In the genomic region with DNA sequence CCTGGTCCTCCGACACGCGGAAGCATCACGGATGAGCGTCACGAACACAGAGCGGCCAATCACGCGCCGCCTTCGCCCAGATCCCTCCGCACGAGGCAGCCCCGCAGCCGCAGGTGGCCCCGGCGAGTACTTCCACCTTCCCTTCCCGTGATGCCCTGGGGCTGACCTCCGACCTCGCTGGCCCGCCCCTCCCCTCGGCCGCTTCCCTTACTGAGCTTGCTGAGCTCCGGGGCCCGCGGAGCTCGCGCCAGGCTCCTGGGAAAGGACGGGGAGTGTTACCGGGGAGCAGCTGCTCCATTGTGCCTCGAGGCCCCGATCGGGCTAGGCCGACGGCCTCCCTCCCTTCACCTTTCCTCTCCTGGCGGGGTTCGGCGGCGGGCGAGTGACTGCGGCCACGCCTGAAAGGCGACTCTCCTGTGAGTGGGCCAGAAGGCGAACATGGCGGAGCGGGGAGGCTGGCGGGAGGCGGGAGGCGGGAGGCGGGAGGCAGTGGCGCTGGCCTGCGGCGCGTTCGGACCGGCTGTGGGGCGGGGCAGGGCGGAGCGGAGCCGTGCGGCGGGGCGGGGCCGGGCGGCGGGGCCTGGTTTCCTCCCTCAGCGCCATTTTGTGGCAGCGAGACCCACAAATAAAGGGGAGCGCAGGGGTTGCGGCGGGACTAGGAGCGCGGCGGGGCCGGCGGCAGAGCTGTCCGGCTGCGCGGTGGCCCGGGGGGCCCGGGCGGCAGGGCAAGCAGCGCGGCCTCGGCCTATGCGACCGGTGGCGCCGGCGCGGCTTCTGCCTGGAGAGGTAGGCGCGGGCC, we compare ENCODE assay signal across 8 cellular contexts. TPM values are rescaled to one million over a fixed set of nuclear protein-coding genes. Genes with fewer than 3 reads are reported as not detected.
DNase-seq lines count a peak whose midpoint lies in the region; ATAC-seq, FAIRE-seq and TF ChIP-seq lines count a peak whose summit lies in the region.

A gene (plus strand): TSS at position 589 of the 799 bp plus-strand sequence. CDS start 8,760 bp downstream, outside the sequence.

- peak; percentile 98 for FAIRE-seq in GM12892 (lab: Jason Lieb, UNC)

- H3K4me1 ChIP-seq in adipocyte (ENCODE audit: control insufficient read depth, insufficient read depth, low read length) (peaks cover 29% of the 10 kb centered on the region), heart left ventricle (peaks cover 3 to 52% (median 42%) of the 10 kb centered on the region in 12 donors), transverse colon (peaks cover 15 to 48% (median 27%) of the 10 kb centered on the region in 4 donors)

- H3K27me3 ChIP-seq in adipocyte (replicated peaks; ENCODE audit: control insufficient read depth, insufficient read depth, low read length), result no peaks in the 10 kb centered on the region
- H3K27me3 ChIP-seq in heart left ventricle, result no peaks in the 10 kb centered on the region
- H3K27me3 ChIP-seq in transverse colon, result no peaks in the 10 kb centered on the region

- H3K27ac ChIP-seq in heart left ventricle (peak within 1 kb of the TSS; percentile 95 to 100 (median 99)), transverse colon (peak within 1 kb of the TSS; percentile 96 to 100 (median 99))

- TF ChIP-seq CTCF in heart left ventricle (IDR thresholded peaks at IDR 0.05) (no peak), transverse colon (IDR thresholded peaks at IDR 0.05) (no peak)

- H3K9me3 ChIP-seq in adipocyte (ENCODE audit: control insufficient read depth, low read length), result no peaks in the 10 kb centered on the region
- H3K9me3 ChIP-seq in heart left ventricle, result no peaks in the 10 kb centered on the region
- H3K9me3 ChIP-seq in transverse colon, result no peaks in the 10 kb centered on the region

- no peak for TF ChIP-seq EP300 in transverse colon (IDR thresholded peaks at IDR 0.05; ENCODE audit: low read depth)

- peak; percentile 94 for TF ChIP-seq POLR2A in GM12892 (IDR thresholded peaks at IDR 0.05; ENCODE audit: low read depth, low read length)
- peak in 1 of 2 donors; percentile 72 for TF ChIP-seq POLR2A in heart left ventricle (IDR thresholded peaks at IDR 0.05)
- TF ChIP-seq POLR2A in transverse colon (IDR thresholded peaks at IDR 0.05), result peak; percentile 93

- in situ Hi-C loops in transverse colon (cut with MboI; ENCODE audit: low pct_ligation_motif_present in 1 of 4, low pct_unique_long_range_greater_than_20kb in 1 of 4, low sequenced_read_pairs in 3 of 4), result no loop called here

- ATAC-seq in HG02840 (IDR thresholded peaks at IDR 0.05; ENCODE audit: low FRiP score, unreplicated experiment) (peak; percentile 76), heart left ventricle (peak; percentile 96 to 98 (median 97))

- DNase-seq in GM12892 (ENCODE audit: insufficient read length), result peak; percentile 82
- peak; percentile 93 for DNase-seq in NCI-H1436 (lab: John Stamatoyannopoulos, UW)
- DNase-seq in T follicular helper cell (ENCODE audit: low read depth), result peak; percentile 96
- peak; percentile 97 for DNase-seq in adipocyte (ENCODE audit: low read depth)
- peak; percentile 95 to 97 (median 97) for DNase-seq in heart left ventricle
- peak; percentile 87 for DNase-seq in pons (ENCODE audit: low spot score)
- peak; percentile 98 for DNase-seq in transverse colon

- H3K9ac ChIP-seq in adipocyte (ENCODE audit: low read length), result peak within 1 kb of the TSS; percentile 99

- peak within 1 kb of the TSS; percentile 98 for H3K4me3 ChIP-seq in adipocyte (ENCODE audit: low read length)
- peak within 1 kb of the TSS; percentile 64 to 98 (median 92) for H3K4me3 ChIP-seq in heart left ventricle
- H3K4me3 ChIP-seq in transverse colon, result peak within 1 kb of the TSS; percentile 80 to 98 (median 91)

- H3K36me3 ChIP-seq in adipocyte (ENCODE audit: control insufficient read depth, insufficient read depth, low read length, severe bottlenecking) (peaks cover 4% of the 10 kb centered on the region), heart left ventricle (peaks cover 0 to 14% (median 0%) of the 10 kb centered on the region in 9 donors), transverse colon (no peaks in the 10 kb centered on the region)

- intact Hi-C loops in heart left ventricle (cut with DNase I), result loop anchor here in 9 of 10 donors (1.0 to 5.0 kb wide), 12 partner anchors 33 to 65 kb away; a partner anchor contains a TSS
- intact Hi-C loops in transverse colon (cut with DNase I; ENCODE audit: low total_unique reads), result loop anchor here (5.0 kb wide), 1 partner anchor 35 kb away; a partner anchor contains a TSS

- WGBS in heart left ventricle, 4 donors, result 0 to 1% (median 0%) methylated on average over 15 to 93 of the region's 93 CpGs
- WGBS in transverse colon (ENCODE audit: low coverage in 1 of 2), 2 donors, result 0% methylated on average over 74 of the region's 93 CpGs; no CpG with 5 or more reads in 1 of the 2 donors

RNA-seq across cellular contexts. Expression of the gene that starts here (rescaled TPM):
- 54.2 TPM for polyA plus RNA-seq in GM12892 (2012; ENCODE audit: missing spikeins)
- total RNA-seq in heart left ventricle (10 to 100 TPM; 39.0 to 70.2 (median 48.2) TPM), transverse colon (100 to 1,000 TPM in 2 of 4 donors, 10 to 100 TPM in 2; 32.6 to 119 (median 88.1) TPM)
- polyA plus RNA-seq in heart left ventricle, result 10 to 100 TPM; 30.7 to 75.3 TPM

Comparison
In these comparisons a context has a peak if more than half of its experiments do, and no peak if none do; other contexts are left out.
1. Peak in every context shown above with its lines: DNase-seq, ATAC-seq, H3K4me3 ChIP-seq and H3K27ac ChIP-seq.